1 cellular context compared by ENCODE assay signal in genomic region chr20:52975024-52975732, GRCh38.
TF ChIP-seq lines count a peak whose summit lies in the region.

No MANE protein-coding gene starts in this region.

TF ChIP-seq in GM12878, 131 proteins besides CTCF, POLR2A, EP300 and RAD21 (continued from another document):
- TF ChIP-seq E2F8 (IDR thresholded peaks at IDR 0.05; ENCODE audit: low read depth, partially characterized antibody) (no peak), MTA2 (IDR thresholded peaks at IDR 0.05; ENCODE audit: low read depth) (peak; percentile 83), NFYA (IDR thresholded peaks at IDR 0.05; ENCODE audit: borderline replicate concordance, low read depth, low read length) (no peak), NBN (IDR thresholded peaks at IDR 0.05) (peak; percentile 74), SKIL (IDR thresholded peaks at IDR 0.05; ENCODE audit: low read depth, poor library complexity, severe bottlenecking) (peak; percentile 49), ELK1 (IDR thresholded peaks at IDR 0.05; ENCODE audit: low read depth, low read length) (no peak), ZNF384 (IDR thresholded peaks at IDR 0.05; ENCODE audit: borderline replicate concordance, low read depth, low read length) (peak; percentile 76; the same call in 1 of the 2 replicates), BCL11A (IDR thresholded peaks at IDR 0.05; ENCODE audit: low read depth, low read length) (no peak)
